In genomic region chr17:17494499-17495447, GRCh38 we compare ENCODE assay signal across 8 cellular contexts. TPM values are rescaled to one million over a fixed set of nuclear protein-coding genes. Genes with fewer than 3 reads are reported as not detected.
DNase-seq lines count a peak whose midpoint lies in the region; ATAC-seq and TF ChIP-seq lines count a peak whose summit lies in the region.

No MANE protein-coding gene starts in this region.

- WGBS in mesendoderm (ENCODE audit: extremely low coverage, insufficient coverage, low lambda C conversion rate) = no CpG with 5 or more reads among the region's 73 CpGs
- 18 to 30% methylated on average over 20 to 48 of the region's 73 CpGs for WGBS in thyroid gland, 2 donors

- H3K27ac Mint-ChIP-seq in T-helper 17 cell = no peak overlapping the region

- peak overlapping the region; percentile 50 for H3K9ac ChIP-seq in endocrine pancreas (ENCODE audit: control insufficient read depth, insufficient read depth, low read length)
- H3K9ac ChIP-seq in mesendoderm (ENCODE audit: low read length) = peak overlapping the region; percentile 54

- H3K4me1 ChIP-seq in endocrine pancreas (ENCODE audit: control insufficient read depth, insufficient read depth, low read length) (no peaks in the 10 kb centered on the region), mesendoderm (ENCODE audit: control insufficient read depth, low read depth, low read length) (peaks cover 2% of the 10 kb centered on the region), thyroid gland (peaks cover 7 to 18% of the 10 kb centered on the region in 2 donors)

- H3K56ac ChIP-seq in mesendoderm (ENCODE audit: low read length) = peak overlapping the region; percentile 42

- H3K36me3 ChIP-seq in endocrine pancreas (ENCODE audit: control insufficient read depth, insufficient read depth, low read length) = peaks cover 5% of the 10 kb centered on the region
- no peaks in the 10 kb centered on the region for H3K36me3 ChIP-seq in mesendoderm (ENCODE audit: control insufficient read depth, insufficient read depth, low read length)
- H3K36me3 ChIP-seq in thyroid gland = peaks cover 18 to 21% of the 10 kb centered on the region in 2 donors

- DNase-seq in EL (peak; percentile 59), T-helper 17 cell (peak in 1 of 3 donors; percentile 6), mesendoderm (peak; percentile 87), thyroid gland (peak; percentile 61 to 63), GDM1 (lab: John Stamatoyannopoulos, UW) (no peak)

- H3K79me2 ChIP-seq in mesendoderm (ENCODE audit: control insufficient read depth, insufficient read depth, low read length) = no peaks in the 10 kb centered on the region

- H4K8ac ChIP-seq in mesendoderm (ENCODE audit: low read depth, low read length) = no peak overlapping the region

- H3K4ac ChIP-seq in mesendoderm (ENCODE audit: low read depth, low read length) = no peak overlapping the region

- peak overlapping the region; percentile 91 for H3K4me3 Mint-ChIP-seq in T-helper 17 cell

- H3K4me2 ChIP-seq in mesendoderm (ENCODE audit: low read length) = peak overlapping the region; percentile 20

- ATAC-seq in T-helper 17 cell = no peak
- ATAC-seq in HG02885 (IDR thresholded peaks at IDR 0.05; ENCODE audit: poor library complexity, unreplicated experiment) = no peak
- no peak for ATAC-seq in GM19395 (IDR thresholded peaks at IDR 0.05; ENCODE audit: unreplicated experiment)

- peak in 1 of 6 experiments; percentile 3 for TF ChIP-seq CTCF in thyroid gland (IDR thresholded peaks at IDR 0.05)

- peaks cover 3% of the 10 kb centered on the region for H3K4me1 Mint-ChIP-seq in T-helper 17 cell

- H3K9me3 ChIP-seq in T-helper 17 cell (ENCODE audit: control insufficient read depth, low read length, poor library complexity, severe bottlenecking) = no peaks in the 10 kb centered on the region
- H3K9me3 ChIP-seq in endocrine pancreas (ENCODE audit: control insufficient read depth, low read length) = no peaks in the 10 kb centered on the region
- no peaks in the 10 kb centered on the region for H3K9me3 ChIP-seq in thyroid gland

- TF ChIP-seq POLR2A in thyroid gland (IDR thresholded peaks at IDR 0.05) = peak in 1 of 2 donors; percentile 32

- no peak overlapping the region for H2BK15ac ChIP-seq in mesendoderm (replicated peaks; ENCODE audit: low read depth)

- no peaks in the 10 kb centered on the region for H3K27me3 ChIP-seq in endocrine pancreas (ENCODE audit: control insufficient read depth, insufficient read depth, low read length)
- H3K27me3 ChIP-seq in mesendoderm (ENCODE audit: insufficient read depth, low read length, poor library complexity) = no peaks in the 10 kb centered on the region
- H3K27me3 ChIP-seq in thyroid gland = no peaks in the 10 kb centered on the region

- peak overlapping the region; percentile 66 for H3K4me3 ChIP-seq in endocrine pancreas (ENCODE audit: control insufficient read depth, insufficient read depth, low read length)
- no peak overlapping the region for H3K4me3 ChIP-seq in mesendoderm (ENCODE audit: low read length)
- peak overlapping the region; percentile 2 to 80 (median 76) for H3K4me3 ChIP-seq in thyroid gland (replicated peaks in 1 of 3)

- H3K27ac ChIP-seq in mesendoderm (ENCODE audit: low read depth, low read length) (no peak overlapping the region), thyroid gland (peak overlapping the region; percentile 85 to 96 (median 86))

- H3K18ac ChIP-seq in mesendoderm (ENCODE audit: low read length) = peak overlapping the region; percentile 9

- no peak overlapping the region for H3K23ac ChIP-seq in mesendoderm (ENCODE audit: low read length)

- H3K27me3 Mint-ChIP-seq in T-helper 17 cell = peaks cover 6% of the 10 kb centered on the region

- H2BK5ac ChIP-seq in mesendoderm (ENCODE audit: low read length) = no peak overlapping the region

- H2AK5ac ChIP-seq in mesendoderm (ENCODE audit: low read length) = no peak overlapping the region

- H3K79me1 ChIP-seq in mesendoderm (ENCODE audit: low read length) = no peaks in the 10 kb centered on the region

- H2BK120ac ChIP-seq in mesendoderm (ENCODE audit: low read depth, low read length) = no peak overlapping the region

- H4K5ac ChIP-seq in mesendoderm (ENCODE audit: low read length) = no peak overlapping the region

- H3K36me3 Mint-ChIP-seq in T-helper 17 cell (ENCODE audit: low read depth) = peaks cover 2% of the 10 kb centered on the region

- intact Hi-C loops in thyroid gland (cut with DNase I) = loop anchor here (5.0 kb wide), 2 partner anchors 73 to 137 kb away; no protein-coding TSS in a partner anchor

RNA-seq across cellular contexts. Expression of gene RASD1, which starts 1.4 kb away (rescaled TPM):
- total RNA-seq in T-helper 17 cell (1 to 10 TPM in 1 of 2 donors, under 1 TPM in 1; 0.97 to 1.4 TPM), thyroid gland (100 to 1,000 TPM; 114 to 149 (median 141) TPM)
- polyA plus RNA-seq in mesendoderm (2013, experiment 1 of 2) = 0.77 TPM
- polyA plus RNA-seq in mesendoderm (2013, experiment 2 of 2) = 0.66 TPM

RNA-seq across cellular contexts. Expression of gene MED9, which starts 18.0 kb away (rescaled TPM):
- 10 to 100 TPM; 16.5 to 24.7 TPM for total RNA-seq in T-helper 17 cell
- 10.7 TPM for polyA plus RNA-seq in mesendoderm (2013, experiment 1 of 2)
- 10.9 TPM for polyA plus RNA-seq in mesendoderm (2013, experiment 2 of 2)
- total RNA-seq in thyroid gland = 10 to 100 TPM; 27.9 to 35.4 (median 30.8) TPM

Comparison
In these comparisons a context has a peak if more than half of its experiments do, and no peak if none do; other contexts are left out.
1. RNA of gene RASD1, which starts 1.4 kb away (total RNA-seq): 114 to 149 TPM in thyroid gland; 0.97 to 1.4 TPM in T-helper 17 cell; every median in the first group is over 10 times any median in the second.